Comparison of ENCODE assay signal across 19 cellular contexts in the genomic region with DNA sequence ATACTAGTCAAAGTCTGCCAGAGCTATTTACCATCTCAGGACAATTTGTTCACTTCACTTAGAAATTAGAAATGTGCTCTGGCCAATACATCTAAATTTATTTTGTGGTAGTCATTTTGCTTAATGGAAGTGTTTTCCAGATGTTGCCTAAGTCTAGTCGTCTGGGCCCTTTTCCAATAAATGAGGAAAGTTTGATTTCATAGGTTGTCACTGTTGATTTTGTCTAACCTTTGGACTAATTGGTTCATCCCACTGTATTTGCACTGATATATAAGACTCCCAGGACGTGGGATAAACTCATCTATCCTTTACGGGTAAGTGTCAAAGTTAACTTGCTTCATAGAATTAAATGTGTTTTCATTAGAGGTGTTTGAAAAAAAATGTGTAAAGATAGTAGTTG. TPM values are rescaled to one million over a fixed set of nuclear protein-coding genes. Genes with fewer than 3 reads are reported as not detected.
DNase-seq lines count a peak whose midpoint lies in the region; ATAC-seq and TF ChIP-seq lines count a peak whose summit lies in the region.
"Had no signal": no experiment of that assay in that cellular context is flagged by ENCODE, and none has a peak within 500 bp of the region (broad histone marks: within the 10 kb centered on the region; RNA-seq: fewer than 3 reads in every experiment).

A gene (plus strand): TSS at position 300 of the 400 bp plus-strand sequence.

- H3K4me3 ChIP-seq in AG10803 (ENCODE audit: low read length) (no peak within 1 kb of the TSS), breast epithelium (peak within 1 kb of the TSS in 1 of 3 donors; percentile 29), liver (ENCODE audit: low read depth in 1 of 3, low read length in 3 of 3) (peak within 1 kb of the TSS; percentile 53 to 71 (median 70))
- H3K4me3 ChIP-seq: BLaER1, K562, PC-9, SJSA1 had no signal

- no peak for TF ChIP-seq POLR2A in breast epithelium (IDR thresholded peaks at IDR 0.05)

- peak within 1 kb of the TSS; percentile 56 to 62 for H3K9ac ChIP-seq in liver (ENCODE audit: low read depth in 1 of 2, low read length in 2 of 2)
- H3K9ac ChIP-seq: BLaER1 had no signal

- no peak within 1 kb of the TSS for H3K27ac Mint-ChIP-seq in stimulated activated naive B cell treated with anti-CD40 and anti-IgM and Interleukin-4, amounts not matched to agents 10 μg/mL and 1 μg/mL and 100 μg/mL, for 72 hours
- H3K27ac Mint-ChIP-seq: endodermal cell, natural killer cell had no signal

- intact Hi-C loops in breast epithelium (cut with DNase I; ENCODE audit: low total_unique reads), result no loop called here

- TF ChIP-seq RAD21 in liver (IDR thresholded peaks at IDR 0.05), result peak in 1 of 2 donors; percentile 11

- no peaks in the 10 kb centered on the region for H3K4me1 Mint-ChIP-seq in stimulated activated naive B cell treated with anti-CD40 and anti-IgM and Interleukin-4, amounts not matched to agents 10 μg/mL and 1 μg/mL and 100 μg/mL, for 72 hours
- H3K4me1 Mint-ChIP-seq: endodermal cell, natural killer cell had no signal

- no peaks in the 10 kb centered on the region for H3K9me3 Mint-ChIP-seq in stimulated activated naive B cell treated with anti-CD40 and anti-IgM and Interleukin-4, amounts not matched to agents 10 μg/mL and 1 μg/mL and 100 μg/mL, for 72 hours
- H3K9me3 Mint-ChIP-seq: endodermal cell, natural killer cell had no signal

- no peak within 1 kb of the TSS for H3K27ac ChIP-seq in breast epithelium
- peak within 1 kb of the TSS; percentile 47 to 51 for H3K27ac ChIP-seq in liver (ENCODE audit: low read depth in 1 of 2, low read length in 2 of 2)
- H3K27ac ChIP-seq: BLaER1, HL-60, PC-9, SJSA1 had no signal

- H3K9me3 ChIP-seq in breast epithelium, result no peaks in the 10 kb centered on the region
- no peaks in the 10 kb centered on the region for H3K9me3 ChIP-seq in liver (ENCODE audit: control insufficient read depth in 4 of 4, low read length in 3 of 4)
- H3K9me3 ChIP-seq: BLaER1, SJSA1 had no signal

- TF ChIP-seq CTCF in AG10803 (conservative IDR thresholded peaks at IDR 0.05; ENCODE audit: low read length) (no peak), breast epithelium (IDR thresholded peaks at IDR 0.05) (no peak), liver (IDR thresholded peaks at IDR 0.05; ENCODE audit: low read depth, low read length, missing input control) (no peak)

- H3K4me3 Mint-ChIP-seq in stimulated activated naive B cell treated with anti-CD40 and anti-IgM and Interleukin-4, amounts not matched to agents 10 μg/mL and 1 μg/mL and 100 μg/mL, for 72 hours, result no peak within 1 kb of the TSS
- H3K4me3 Mint-ChIP-seq: endodermal cell, natural killer cell had no signal

- no peaks in the 10 kb centered on the region for H3K27me3 ChIP-seq in breast epithelium
- H3K27me3 ChIP-seq in liver (ENCODE audit: control insufficient read depth in 4 of 4, insufficient read depth in 4 of 4, low read length in 3 of 4), result no peaks in the 10 kb centered on the region
- H3K27me3 ChIP-seq: BLaER1 had no signal

- no peaks in the 10 kb centered on the region for H3K27me3 Mint-ChIP-seq in stimulated activated naive B cell treated with anti-CD40 and anti-IgM and Interleukin-4, amounts not matched to agents 10 μg/mL and 1 μg/mL and 100 μg/mL, for 72 hours

- H3K36me3 Mint-ChIP-seq in stimulated activated naive B cell treated with anti-CD40 and anti-IgM and Interleukin-4, amounts not matched to agents 10 μg/mL and 1 μg/mL and 100 μg/mL, for 72 hours, result no peaks in the 10 kb centered on the region
- H3K36me3 Mint-ChIP-seq: natural killer cell had no signal

- 23% methylated on average over 3 of the region's 3 CpGs for WGBS in liver

- H3K36me3 ChIP-seq in breast epithelium (no peaks in the 10 kb centered on the region), liver (ENCODE audit: control insufficient read depth in 4 of 4, insufficient read depth in 3 of 4, low read depth in 1 of 4, low read length in 3 of 4) (no peaks in the 10 kb centered on the region)
- H3K36me3 ChIP-seq: BLaER1, SJSA1 had no signal

- ATAC-seq in stimulated activated naive B cell treated with anti-CD40 and anti-IgM and Interleukin-4, amounts not matched to agents 10 μg/mL and 1 μg/mL and 100 μg/mL, for 72 hours (replicated peaks), result no peak
- ATAC-seq in HG03045 (IDR thresholded peaks at IDR 0.05; ENCODE audit: unreplicated experiment), result no peak
- ATAC-seq: K562, natural killer cell had no signal

- DNase-seq in AG10803 (ENCODE audit: low read depth), result peak; percentile 44
- DNase-seq in GM03348 (ENCODE audit: low spot score), result peak; percentile 12
- DNase-seq in breast epithelium (ENCODE audit: low spot score in 2 of 2), result no peak
- no peak for DNase-seq in effector CD4-positive, alpha-beta T cell
- no peak for DNase-seq in stimulated activated naive B cell treated with anti-CD40 and anti-IgM and Interleukin-4, amounts not matched to agents 10 μg/mL and 1 μg/mL and 100 μg/mL, for 72 hours
- DNase-seq: amygdala, endodermal cell, natural killer cell, PC-9, posterior cingulate gyrus, T1000, trophoblast cell had no signal

- no peaks in the 10 kb centered on the region for H3K4me1 ChIP-seq in breast epithelium
- peaks cover 10 to 30% (median 13%) of the 10 kb centered on the region in 4 donors for H3K4me1 ChIP-seq in liver (ENCODE audit: control insufficient read depth in 4 of 4, insufficient read depth in 4 of 4, low read length in 3 of 4)
- H3K4me1 ChIP-seq: BLaER1, SJSA1 had no signal

TF ChIP-seq in liver, 16 proteins besides CTCF, POLR2A, EP300 and RAD21:
- TF ChIP-seq JUND (IDR thresholded peaks at IDR 0.05) (peak; percentile 60 to 76), RXRA (IDR thresholded peaks at IDR 0.05) (peak; percentile 74), EGR1 (IDR thresholded peaks at IDR 0.05; ENCODE audit: low read depth in 2 of 2) (no peak), HNF4A (conservative IDR thresholded peaks at IDR 0.05) (peak; percentile 93 to 94), FOXA2 (IDR thresholded peaks at IDR 0.05) (peak; percentile 96), FOXA1 (IDR thresholded peaks at IDR 0.05) (peak; percentile 93), YY1 (IDR thresholded peaks at IDR 0.05) (peak; percentile 91), NR2F2 (IDR thresholded peaks at IDR 0.05) (no peak), SP1 (IDR thresholded peaks at IDR 0.05) (peak; percentile 75), HNF4G (IDR thresholded peaks at IDR 0.05) (peak; percentile 81), GABPA (IDR thresholded peaks at IDR 0.05 in 1 of 2, conservative IDR thresholded peaks at IDR 0.05 in 1 of 2) (peak in 1 of 2 donors; percentile 19), TAF1 (conservative IDR thresholded peaks at IDR 0.05) (peak; percentile 47)
- TF ChIP-seq, protein P1, sequence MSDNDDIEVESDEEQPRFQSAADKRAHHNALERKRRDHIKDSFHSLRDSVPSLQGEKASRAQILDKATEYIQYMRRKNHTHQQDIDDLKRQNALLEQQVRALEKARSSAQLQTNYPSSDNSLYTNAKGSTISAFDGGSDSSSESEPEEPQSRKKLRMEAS (IDR thresholded peaks at IDR 0.05), result peak; percentile 49
- TF ChIP-seq, protein P2, sequence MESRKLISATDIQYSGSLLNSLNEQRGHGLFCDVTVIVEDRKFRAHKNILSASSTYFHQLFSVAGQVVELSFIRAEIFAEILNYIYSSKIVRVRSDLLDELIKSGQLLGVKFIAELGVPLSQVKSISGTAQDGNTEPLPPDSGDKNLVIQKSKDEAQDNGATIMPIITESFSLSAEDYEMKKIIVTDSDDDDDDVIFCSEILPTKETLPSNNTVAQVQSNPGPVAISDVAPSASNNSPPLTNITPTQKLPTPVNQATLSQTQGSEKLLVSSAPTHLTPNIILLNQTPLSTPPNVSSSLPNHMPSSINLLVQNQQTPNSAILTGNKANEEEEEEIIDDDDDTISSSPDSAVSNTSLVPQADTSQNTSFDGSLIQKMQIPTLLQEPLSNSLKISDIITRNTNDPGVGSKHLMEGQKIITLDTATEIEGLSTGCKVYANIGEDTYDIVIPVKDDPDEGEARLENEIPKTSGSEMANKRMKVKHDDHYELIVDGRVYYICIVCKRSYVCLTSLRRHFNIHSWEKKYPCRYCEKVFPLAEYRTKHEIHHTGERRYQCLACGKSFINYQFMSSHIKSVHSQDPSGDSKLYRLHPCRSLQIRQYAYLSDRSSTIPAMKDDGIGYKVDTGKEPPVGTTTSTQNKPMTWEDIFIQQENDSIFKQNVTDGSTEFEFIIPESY (IDR thresholded peaks at IDR 0.05), result peak; percentile 40
- TF ChIP-seq, protein P3, sequence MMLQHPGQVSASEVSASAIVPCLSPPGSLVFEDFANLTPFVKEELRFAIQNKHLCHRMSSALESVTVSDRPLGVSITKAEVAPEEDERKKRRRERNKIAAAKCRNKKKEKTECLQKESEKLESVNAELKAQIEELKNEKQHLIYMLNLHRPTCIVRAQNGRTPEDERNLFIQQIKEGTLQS (IDR thresholded peaks at IDR 0.05), result peak; percentile 69
- TF ChIP-seq, protein P4, sequence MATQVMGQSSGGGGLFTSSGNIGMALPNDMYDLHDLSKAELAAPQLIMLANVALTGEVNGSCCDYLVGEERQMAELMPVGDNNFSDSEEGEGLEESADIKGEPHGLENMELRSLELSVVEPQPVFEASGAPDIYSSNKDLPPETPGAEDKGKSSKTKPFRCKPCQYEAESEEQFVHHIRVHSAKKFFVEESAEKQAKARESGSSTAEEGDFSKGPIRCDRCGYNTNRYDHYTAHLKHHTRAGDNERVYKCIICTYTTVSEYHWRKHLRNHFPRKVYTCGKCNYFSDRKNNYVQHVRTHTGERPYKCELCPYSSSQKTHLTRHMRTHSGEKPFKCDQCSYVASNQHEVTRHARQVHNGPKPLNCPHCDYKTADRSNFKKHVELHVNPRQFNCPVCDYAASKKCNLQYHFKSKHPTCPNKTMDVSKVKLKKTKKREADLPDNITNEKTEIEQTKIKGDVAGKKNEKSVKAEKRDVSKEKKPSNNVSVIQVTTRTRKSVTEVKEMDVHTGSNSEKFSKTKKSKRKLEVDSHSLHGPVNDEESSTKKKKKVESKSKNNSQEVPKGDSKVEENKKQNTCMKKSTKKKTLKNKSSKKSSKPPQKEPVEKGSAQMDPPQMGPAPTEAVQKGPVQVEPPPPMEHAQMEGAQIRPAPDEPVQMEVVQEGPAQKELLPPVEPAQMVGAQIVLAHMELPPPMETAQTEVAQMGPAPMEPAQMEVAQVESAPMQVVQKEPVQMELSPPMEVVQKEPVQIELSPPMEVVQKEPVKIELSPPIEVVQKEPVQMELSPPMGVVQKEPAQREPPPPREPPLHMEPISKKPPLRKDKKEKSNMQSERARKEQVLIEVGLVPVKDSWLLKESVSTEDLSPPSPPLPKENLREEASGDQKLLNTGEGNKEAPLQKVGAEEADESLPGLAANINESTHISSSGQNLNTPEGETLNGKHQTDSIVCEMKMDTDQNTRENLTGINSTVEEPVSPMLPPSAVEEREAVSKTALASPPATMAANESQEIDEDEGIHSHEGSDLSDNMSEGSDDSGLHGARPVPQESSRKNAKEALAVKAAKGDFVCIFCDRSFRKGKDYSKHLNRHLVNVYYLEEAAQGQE (IDR thresholded peaks at IDR 0.05), result peak; percentile 65

RNA-seq across cellular contexts. Expression of the gene that starts here (rescaled TPM):
- total RNA-seq in breast epithelium (10 to 100 TPM in 2 of 3 donors, 1 to 10 TPM in 1; 4.9 to 75.4 (median 54.6) TPM), liver (10 to 100 TPM; 36.5 to 44.1 TPM)
- polyA plus RNA-seq in liver, result 10 to 100 TPM; 70.2 to 73.8 TPM
- total RNA-seq: endodermal cell, lung microvascular endothelial cell, natural killer cell, PC-9, SJSA1 had no signal

Comparison
In these comparisons a context has a peak if more than half of its experiments do, and no peak if none do; other contexts are left out.
1. DNase-seq: peak in AG10803 (single experiment) and GM03348 (single experiment); none in breast epithelium (0 of 2), effector CD4-positive, alpha-beta T cell (single experiment) and stimulated activated naive B cell treated with anti-CD40 and anti-IgM and Interleukin-4, amounts not matched to agents 10 μg/mL and 1 μg/mL and 100 μg/mL, for 72 hours (single experiment).
2. H3K27ac ChIP-seq: peak in liver (2 of 2); none in breast epithelium (0 of 2).